Comparison of ENCODE assay signal across 8 cellular contexts in genomic region chr2:196783431-196784094, GRCh38. TPM values are rescaled to one million over a fixed set of nuclear protein-coding genes. Genes with fewer than 3 reads are reported as not detected.
DNase-seq lines count a peak whose midpoint lies in the region; ATAC-seq lines count a peak whose summit lies in the region.

No MANE protein-coding gene starts in this region.

- H3K4me3 Mint-ChIP-seq in naive thymus-derived CD8-positive, alpha-beta T cell: no peak overlapping the region

- DNase-seq in activated naive CD4-positive, alpha-beta T cell treated with anti-CD3 and anti-CD28 coated beads, Interleukin-2, amount 50 U/mL, for 72 hours (ENCODE audit: low spot score in 2 of 2): peak; percentile 40 to 63
- DNase-seq in skeletal muscle cell (ENCODE audit: low read depth): peak; percentile 15
- no peak for DNase-seq in naive thymus-derived CD8-positive, alpha-beta T cell
- DNase-seq in NCI-H2081 treated with DMSO at 0.1 percent for 48 hours (lab: John Stamatoyannopoulos, UW): no peak
- no peak for DNase-seq in NCI-H526 treated with DMSO at 0.1 percent for 48 hours (lab: John Stamatoyannopoulos, UW)

- no peak overlapping the region for H3K4me3 ChIP-seq in skeletal muscle cell (ENCODE audit: low read depth, low read length)

- no peaks in the 10 kb centered on the region for H3K27me3 Mint-ChIP-seq in naive thymus-derived CD8-positive, alpha-beta T cell

- H3K36me3 Mint-ChIP-seq in activated naive CD4-positive, alpha-beta T cell treated with anti-CD3 and anti-CD28 coated beads, Interleukin-2, amount 50 U/mL, for 72 hours: peaks cover 6 to 15% of the 10 kb centered on the region in 2 donors
- peaks cover 7 to 68% (median 27%) of the 10 kb centered on the region in 3 donors for H3K36me3 Mint-ChIP-seq in naive thymus-derived CD8-positive, alpha-beta T cell

- no peaks in the 10 kb centered on the region for H3K9me3 Mint-ChIP-seq in activated naive CD4-positive, alpha-beta T cell treated with anti-CD3 and anti-CD28 coated beads, Interleukin-2, amount 50 U/mL, for 72 hours
- H3K9me3 Mint-ChIP-seq in naive thymus-derived CD8-positive, alpha-beta T cell: no peaks in the 10 kb centered on the region

- peaks cover 0 to 7% (median 4%) of the 10 kb centered on the region in 4 donors for H3K4me1 Mint-ChIP-seq in naive thymus-derived CD8-positive, alpha-beta T cell

- ATAC-seq in GM18907 (IDR thresholded peaks at IDR 0.05; ENCODE audit: unreplicated experiment) (peak; percentile 49), HG02938 (IDR thresholded peaks at IDR 0.05; ENCODE audit: unreplicated experiment) (peak; percentile 52), HG02763 (IDR thresholded peaks at IDR 0.05; ENCODE audit: unreplicated experiment) (no peak)
- peak; percentile 95 to 98 for ATAC-seq in activated naive CD4-positive, alpha-beta T cell treated with anti-CD3 and anti-CD28 coated beads, Interleukin-2, amount 50 U/mL, for 72 hours
- ATAC-seq in naive thymus-derived CD8-positive, alpha-beta T cell: no peak

- H3K27ac Mint-ChIP-seq in activated naive CD4-positive, alpha-beta T cell treated with anti-CD3 and anti-CD28 coated beads, Interleukin-2, amount 50 U/mL, for 72 hours: peak overlapping the region; percentile 62 to 74
- H3K27ac Mint-ChIP-seq in naive thymus-derived CD8-positive, alpha-beta T cell: peak overlapping the region in 4 of 10 donors; percentile 7 to 65 (median 39)

- POLR2A ChIA-PET in naive thymus-derived CD8-positive, alpha-beta T cell (lab: Charles Lee): no interaction called here

RNA-seq across cellular contexts. Expression of gene GTF3C3, which starts 15.9 kb away (rescaled TPM):
- total RNA-seq in activated naive CD4-positive, alpha-beta T cell treated with anti-CD3 and anti-CD28 coated beads, Interleukin-2, amount 50 U/mL, for 72 hours: 10 to 100 TPM; 67.7 to 90.2 TPM
- total RNA-seq in naive thymus-derived CD8-positive, alpha-beta T cell: 10 to 100 TPM; 47.1 to 56.9 TPM
- polyA plus RNA-seq in naive thymus-derived CD8-positive, alpha-beta T cell: 10 to 100 TPM in 2 of 3 donors, 1 to 10 TPM in 1; 9.6 to 13.8 (median 13.4) TPM

RNA-seq across cellular contexts. Expression of gene C2orf66, which starts 25.6 kb away (rescaled TPM):
- total RNA-seq in activated naive CD4-positive, alpha-beta T cell treated with anti-CD3 and anti-CD28 coated beads, Interleukin-2, amount 50 U/mL, for 72 hours: under 1 TPM in 1 of 2 donors, not detected in 1; 0.53 TPM
- not detected for total RNA-seq in naive thymus-derived CD8-positive, alpha-beta T cell
- not detected for polyA plus RNA-seq in naive thymus-derived CD8-positive, alpha-beta T cell

Comparison
In these comparisons a context has a peak if more than half of its experiments do, and no peak if none do; other contexts are left out.
1. ATAC-seq: peak in GM18907 (single experiment), HG02938 (single experiment) and activated naive CD4-positive, alpha-beta T cell treated with anti-CD3 and anti-CD28 coated beads, Interleukin-2, amount 50 U/mL, for 72 hours (2 of 2); none in naive thymus-derived CD8-positive, alpha-beta T cell (0 of 2) and HG02763 (single experiment).
2. DNase-seq: peak in activated naive CD4-positive, alpha-beta T cell treated with anti-CD3 and anti-CD28 coated beads, Interleukin-2, amount 50 U/mL, for 72 hours (2 of 2) and skeletal muscle cell (single experiment); none in naive thymus-derived CD8-positive, alpha-beta T cell (0 of 10), NCI-H2081 treated with DMSO at 0.1 percent for 48 hours (single experiment) and NCI-H526 treated with DMSO at 0.1 percent for 48 hours (single experiment).